In the genomic region with DNA sequence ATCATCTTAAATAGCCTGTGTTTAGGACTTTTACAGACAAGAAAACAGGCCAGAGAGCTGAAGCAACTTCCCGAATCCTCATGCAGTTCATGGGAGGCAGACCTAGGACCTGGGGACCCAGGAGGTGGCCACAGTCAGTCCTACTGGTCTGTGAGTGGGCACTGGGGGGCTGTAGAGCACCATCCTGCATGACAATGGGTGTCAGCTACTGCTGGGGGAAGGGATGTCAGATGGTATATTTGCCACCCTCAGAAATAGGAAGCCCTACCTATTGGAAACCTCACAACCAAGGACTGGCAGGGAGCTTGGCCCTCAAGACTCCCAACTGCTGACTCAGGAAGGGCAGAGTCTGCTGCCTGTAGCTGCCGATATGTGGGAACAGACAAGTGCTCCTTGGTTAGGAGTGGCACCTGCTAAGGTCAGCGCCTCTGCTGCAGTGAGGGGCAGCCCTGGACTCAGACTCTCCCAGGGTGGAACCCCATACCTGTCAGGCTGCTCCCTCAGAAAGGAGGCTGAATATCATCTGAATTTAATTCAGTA, we compare ENCODE assay signal across 12 cellular contexts. TPM values are rescaled to one million over a fixed set of nuclear protein-coding genes. Genes with fewer than 3 reads are reported as not detected.
A peak's percentile ranks its signal among the peaks of the same experiment; 100 is the strongest.
DNase-seq lines count a peak whose midpoint lies in the region; ATAC-seq and TF ChIP-seq lines count a peak whose summit lies in the region.
"Had no signal": no experiment of that assay in that cellular context is flagged by ENCODE, and none has a peak within 500 bp of the region (broad histone marks: within the 10 kb centered on the region; RNA-seq: fewer than 3 reads in every experiment).

No MANE protein-coding gene starts in this region.

- H3K27me3 ChIP-seq in hepatocyte = no peaks in the 10 kb centered on the region

- H3K4me1 ChIP-seq in hepatocyte (ENCODE audit: insufficient read depth) = peaks cover 86% of the 10 kb centered on the region

- peaks cover 31% of the 10 kb centered on the region for H3K79me2 ChIP-seq in hepatocyte

- H3K9me2 ChIP-seq in hepatocyte (replicated peaks; ENCODE audit: insufficient read depth) = no peaks in the 10 kb centered on the region

- no peak overlapping the region for H3K4me3 ChIP-seq in hepatocyte

- no peak overlapping the region for H3K4me3 Mint-ChIP-seq in activated CD4-positive, alpha-beta T cell treated with anti-CD3 and anti-CD28 coated beads, Interleukin-2, amount 10 ng/mL, durations not matched to agents 24 days and 14 days
- no peak overlapping the region for H3K4me3 Mint-ChIP-seq in T-helper 2 cell treated with Interferon-gamma antibody and Interleukin-4, amounts not matched to agents 5 μg/mL and 100 μg/mL, for 36 hours
- H3K4me3 Mint-ChIP-seq in stimulated activated effector memory CD8-positive, alpha-beta T cell treated with anti-CD3 and anti-CD28 coated beads, Interleukin-12 subunit alpha, Interleukin-12 subunit beta, amount 100 ng/mL, for 72 hours = no peak overlapping the region

- peak overlapping the region; percentile 58 for H3K27ac Mint-ChIP-seq in activated CD4-positive, alpha-beta T cell treated with anti-CD3 and anti-CD28 coated beads, Interleukin-2, amount 10 ng/mL, durations not matched to agents 24 days and 14 days
- peak overlapping the region; percentile 100 for H3K27ac Mint-ChIP-seq in T-helper 2 cell treated with Interferon-gamma antibody and Interleukin-4, amounts not matched to agents 5 μg/mL and 100 μg/mL, for 36 hours
- peak overlapping the region; percentile 99 for H3K27ac Mint-ChIP-seq in stimulated activated effector memory CD8-positive, alpha-beta T cell treated with anti-CD3 and anti-CD28 coated beads, Interleukin-12 subunit alpha, Interleukin-12 subunit beta, amount 100 ng/mL, for 72 hours

- H3K4me1 Mint-ChIP-seq in activated CD4-positive, alpha-beta T cell treated with anti-CD3 and anti-CD28 coated beads, Interleukin-2, amount 10 ng/mL, durations not matched to agents 24 days and 14 days = peaks cover 80% of the 10 kb centered on the region
- H3K4me1 Mint-ChIP-seq in T-helper 2 cell treated with Interferon-gamma antibody and Interleukin-4, amounts not matched to agents 5 μg/mL and 100 μg/mL, for 36 hours (ENCODE audit: low read depth) = peaks cover 79% of the 10 kb centered on the region
- peaks cover 90% of the 10 kb centered on the region for H3K4me1 Mint-ChIP-seq in stimulated activated effector memory CD8-positive, alpha-beta T cell treated with anti-CD3 and anti-CD28 coated beads, Interleukin-12 subunit alpha, Interleukin-12 subunit beta, amount 100 ng/mL, for 72 hours

- ATAC-seq in stimulated activated effector memory CD8-positive, alpha-beta T cell treated with anti-CD3 and anti-CD28 coated beads, Interleukin-12 subunit alpha, Interleukin-12 subunit beta, amount 100 ng/mL, for 72 hours = no peak
- ATAC-seq in HG02623 (IDR thresholded peaks at IDR 0.05; ENCODE audit: unreplicated experiment) (no peak), GM18520 (IDR thresholded peaks at IDR 0.05; ENCODE audit: unreplicated experiment) (no peak)

- DNase-seq in activated CD4-positive, alpha-beta T cell treated with anti-CD3 and anti-CD28 coated beads, Interleukin-2, amount 10 ng/mL, durations not matched to agents 24 days and 14 days = no peak
- no peak for DNase-seq in activated CD4-positive, alpha-beta T cell treated with anti-CD3 and anti-CD28 coated beads, Interleukin-2, amount 50 U/mL, for 48 hours
- DNase-seq in T-helper 2 cell treated with Interferon-gamma antibody and Interleukin-4, amounts not matched to agents 5 μg/mL and 100 μg/mL, for 36 hours (ENCODE audit: low spot score) = no peak
- peak; percentile 46 for DNase-seq in hepatocyte (ENCODE audit: low spot score)
- no peak for DNase-seq in stimulated activated effector memory CD8-positive, alpha-beta T cell treated with anti-CD3 and anti-CD28 coated beads, Interleukin-12 subunit alpha, Interleukin-12 subunit beta, amount 100 ng/mL, for 72 hours (ENCODE audit: low spot score in 2 of 2)
- no peak for DNase-seq in inferior parietal cortex (ENCODE audit: extremely low spot score)
- DNase-seq: 8988T; activated CD4-positive, CD25-positive, alpha-beta regulatory T cell; EL; NCI-H1092 had no signal

- peaks cover 41% of the 10 kb centered on the region for H3K36me3 Mint-ChIP-seq in activated CD4-positive, alpha-beta T cell treated with anti-CD3 and anti-CD28 coated beads, Interleukin-2, amount 10 ng/mL, durations not matched to agents 24 days and 14 days (ENCODE audit: low read depth)
- H3K36me3 Mint-ChIP-seq in T-helper 2 cell treated with Interferon-gamma antibody and Interleukin-4, amounts not matched to agents 5 μg/mL and 100 μg/mL, for 36 hours (ENCODE audit: low read depth) = peaks cover 53% of the 10 kb centered on the region
- H3K36me3 Mint-ChIP-seq in stimulated activated effector memory CD8-positive, alpha-beta T cell treated with anti-CD3 and anti-CD28 coated beads, Interleukin-12 subunit alpha, Interleukin-12 subunit beta, amount 100 ng/mL, for 72 hours = peaks cover 33% of the 10 kb centered on the region

- no peak overlapping the region for H2AFZ ChIP-seq in hepatocyte

- no peaks in the 10 kb centered on the region for H3K36me3 ChIP-seq in hepatocyte (replicated peaks; ENCODE audit: insufficient read depth, low read depth)

- H4K20me1 ChIP-seq in hepatocyte (ENCODE audit: insufficient read depth, poor library complexity, severe bottlenecking) = no peaks in the 10 kb centered on the region

- intact Hi-C loops in activated CD4-positive, alpha-beta T cell treated with anti-CD3 and anti-CD28 coated beads, Interleukin-2, amount 10 ng/mL, durations not matched to agents 24 days and 14 days (cut with micrococcal nuclease) = no loop called here

- no peaks in the 10 kb centered on the region for H3K9me3 Mint-ChIP-seq in activated CD4-positive, alpha-beta T cell treated with anti-CD3 and anti-CD28 coated beads, Interleukin-2, amount 10 ng/mL, durations not matched to agents 24 days and 14 days
- no peaks in the 10 kb centered on the region for H3K9me3 Mint-ChIP-seq in T-helper 2 cell treated with Interferon-gamma antibody and Interleukin-4, amounts not matched to agents 5 μg/mL and 100 μg/mL, for 36 hours
- H3K9me3 Mint-ChIP-seq in stimulated activated effector memory CD8-positive, alpha-beta T cell treated with anti-CD3 and anti-CD28 coated beads, Interleukin-12 subunit alpha, Interleukin-12 subunit beta, amount 100 ng/mL, for 72 hours = no peaks in the 10 kb centered on the region

- H3K27me3 Mint-ChIP-seq in activated CD4-positive, alpha-beta T cell treated with anti-CD3 and anti-CD28 coated beads, Interleukin-2, amount 10 ng/mL, durations not matched to agents 24 days and 14 days = no peaks in the 10 kb centered on the region
- H3K27me3 Mint-ChIP-seq in T-helper 2 cell treated with Interferon-gamma antibody and Interleukin-4, amounts not matched to agents 5 μg/mL and 100 μg/mL, for 36 hours (ENCODE audit: low read depth) = no peaks in the 10 kb centered on the region

- peak overlapping the region; percentile 96 for H3K27ac ChIP-seq in hepatocyte

- no peak overlapping the region for H3K4me2 ChIP-seq in hepatocyte

- 86% methylated on average over 3 of the region's 3 CpGs for WGBS in hepatocyte (ENCODE audit: low lambda C conversion rate, missing lambda C conversion rate)

- no peak for TF ChIP-seq CTCF in hepatocyte (IDR thresholded peaks at IDR 0.05; ENCODE audit: poor library complexity)

- H3K9me3 ChIP-seq in hepatocyte (ENCODE audit: low read depth) = no peaks in the 10 kb centered on the region

RNA-seq across cellular contexts. Expression of a gene that starts 29.7 kb away (rescaled TPM):
- total RNA-seq in activated CD4-positive, alpha-beta T cell treated with anti-CD3 and anti-CD28 coated beads, Interleukin-2, amount 10 ng/mL, durations not matched to agents 24 days and 14 days = 99.5 and 102 TPM in 2 replicates
- 61.1 and 65.3 TPM in 2 replicates for total RNA-seq in hepatocyte
- 38.8 and 40.8 TPM in 2 replicates for polyA plus RNA-seq in hepatocyte

RNA-seq across cellular contexts. Expression of a gene that starts 54.1 kb away (rescaled TPM):
- total RNA-seq in activated CD4-positive, alpha-beta T cell treated with anti-CD3 and anti-CD28 coated beads, Interleukin-2, amount 10 ng/mL, durations not matched to agents 24 days and 14 days = 78.4 and 80.2 TPM in 2 replicates
- 239 and 245 TPM in 2 replicates for total RNA-seq in hepatocyte
- polyA plus RNA-seq in hepatocyte = 86.7 and 94.3 TPM in 2 replicates
